1 cellular context compared by ENCODE assay signal in the genomic region with DNA sequence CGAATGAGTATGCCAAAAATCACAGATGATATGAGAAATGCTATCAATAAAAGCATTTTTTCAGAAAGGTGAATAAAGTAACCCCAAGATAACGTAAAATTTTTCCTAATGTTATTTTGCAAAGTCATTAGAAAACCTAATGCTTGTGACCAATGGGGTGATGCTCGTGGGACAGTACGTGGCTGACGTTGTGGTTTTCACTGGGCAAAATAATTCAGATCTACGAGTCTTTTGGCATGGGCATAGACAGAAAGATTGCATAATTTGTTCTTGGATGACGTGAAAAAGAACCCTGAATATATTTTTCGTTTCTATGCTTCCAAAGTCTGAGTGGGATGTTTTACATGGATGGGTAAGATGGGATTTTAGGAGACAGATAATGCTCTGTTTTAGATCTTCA.
TF ChIP-seq lines count a peak whose summit lies in the region.

No MANE protein-coding gene starts in this region.

TF ChIP-seq in HepG2, 621 proteins besides CTCF, POLR2A, EP300 and RAD21 (continued from another document):
- TF ChIP-seq, protein P1, sequence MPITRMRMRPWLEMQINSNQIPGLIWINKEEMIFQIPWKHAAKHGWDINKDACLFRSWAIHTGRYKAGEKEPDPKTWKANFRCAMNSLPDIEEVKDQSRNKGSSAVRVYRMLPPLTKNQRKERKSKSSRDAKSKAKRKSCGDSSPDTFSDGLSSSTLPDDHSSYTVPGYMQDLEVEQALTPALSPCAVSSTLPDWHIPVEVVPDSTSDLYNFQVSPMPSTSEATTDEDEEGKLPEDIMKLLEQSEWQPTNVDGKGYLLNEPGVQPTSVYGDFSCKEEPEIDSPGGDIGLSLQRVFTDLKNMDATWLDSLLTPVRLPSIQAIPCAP (CRISPR knock-in tag; IDR thresholded peaks at IDR 0.05; ENCODE audit: low read depth), result no peak
